In the genomic region with DNA sequence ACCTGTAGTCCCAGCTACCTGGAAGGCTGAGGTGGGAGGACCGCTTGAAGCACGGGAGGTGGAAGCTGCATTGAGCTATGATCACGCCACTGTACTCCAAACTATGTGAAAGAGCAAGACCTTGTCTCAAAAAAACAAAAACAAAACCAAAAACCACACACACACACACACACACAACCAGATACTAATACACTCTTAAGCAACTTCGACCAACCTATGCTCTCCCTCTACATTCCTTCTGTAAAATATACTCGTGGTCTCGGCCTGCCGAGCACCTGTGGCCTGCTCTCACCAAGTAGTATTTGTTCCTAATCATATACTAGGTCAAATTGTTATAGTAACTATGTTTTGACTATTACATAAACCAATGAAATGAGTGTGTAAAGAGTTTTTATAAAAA, we compare ENCODE assay signal across 23 cellular contexts. TPM values are rescaled to one million over a fixed set of nuclear protein-coding genes. Genes with fewer than 3 reads are reported as not detected.
"Had no signal": no experiment of that assay in that cellular context is flagged by ENCODE, and none has a peak within 500 bp of the region (broad histone marks: within the 10 kb centered on the region; RNA-seq: fewer than 3 reads in every experiment).

No MANE protein-coding gene starts in this region.

- H2AFZ ChIP-seq: hepatocyte had no signal

- DNase-seq: effector memory CD8-positive, alpha-beta T cell; esophagus squamous epithelium; foreskin fibroblast; left colon; left ventricle myocardium superior; mesenchymal stem cell; midbrain; nephron progenitor cell; sigmoid colon; stimulated activated naive CD4-positive, alpha-beta T cell; stomach; substantia nigra; transverse colon had no signal

- H3K4me1 Mint-ChIP-seq: nephron progenitor cell had no signal

- H3K27ac ChIP-seq: esophagus squamous epithelium, gastroesophageal sphincter, hepatocyte, neutrophil, sigmoid colon, skin epidermis, stomach, thoracic aorta, transverse colon had no signal

- H3K27ac Mint-ChIP-seq: effector memory CD8-positive, alpha-beta T cell; nephron progenitor cell had no signal

- H3K4me3 ChIP-seq: esophagus squamous epithelium, gastroesophageal sphincter, hepatocyte, lung, sigmoid colon, skin epidermis, stomach, thoracic aorta, transverse colon had no signal

- H3K9me3 ChIP-seq: esophagus squamous epithelium, gastroesophageal sphincter, neutrophil, sigmoid colon, stomach, thoracic aorta, transverse colon had no signal

- H3K27me3 Mint-ChIP-seq: effector memory CD8-positive, alpha-beta T cell had no signal

- H3K4me3 Mint-ChIP-seq: effector memory CD8-positive, alpha-beta T cell; nephron progenitor cell had no signal

- H3K9me3 Mint-ChIP-seq: effector memory CD8-positive, alpha-beta T cell; nephron progenitor cell had no signal

- H3K79me2 ChIP-seq: hepatocyte had no signal

- ATAC-seq: effector memory CD8-positive, alpha-beta T cell; gastroesophageal sphincter; left colon; left ventricle myocardium superior had no signal

- H3K4me2 ChIP-seq: hepatocyte had no signal

- H3K4me1 ChIP-seq: gastroesophageal sphincter, sigmoid colon had no signal

- H3K27me3 ChIP-seq: esophagus squamous epithelium, gastroesophageal sphincter, hepatocyte, sigmoid colon, transverse colon had no signal

RNA-seq across cellular contexts. Expression of a gene that starts 13.5 kb away (rescaled TPM):
- total RNA-seq: epithelial cell of proximal tubule, esophagus squamous epithelium, left ventricle myocardium superior, osteoblast, pulmonary artery endothelial cell, ureter had no signal
- polyA plus RNA-seq: stomach had no signal
